ENCODE assay signal across 8 cellular contexts in the genomic region with DNA sequence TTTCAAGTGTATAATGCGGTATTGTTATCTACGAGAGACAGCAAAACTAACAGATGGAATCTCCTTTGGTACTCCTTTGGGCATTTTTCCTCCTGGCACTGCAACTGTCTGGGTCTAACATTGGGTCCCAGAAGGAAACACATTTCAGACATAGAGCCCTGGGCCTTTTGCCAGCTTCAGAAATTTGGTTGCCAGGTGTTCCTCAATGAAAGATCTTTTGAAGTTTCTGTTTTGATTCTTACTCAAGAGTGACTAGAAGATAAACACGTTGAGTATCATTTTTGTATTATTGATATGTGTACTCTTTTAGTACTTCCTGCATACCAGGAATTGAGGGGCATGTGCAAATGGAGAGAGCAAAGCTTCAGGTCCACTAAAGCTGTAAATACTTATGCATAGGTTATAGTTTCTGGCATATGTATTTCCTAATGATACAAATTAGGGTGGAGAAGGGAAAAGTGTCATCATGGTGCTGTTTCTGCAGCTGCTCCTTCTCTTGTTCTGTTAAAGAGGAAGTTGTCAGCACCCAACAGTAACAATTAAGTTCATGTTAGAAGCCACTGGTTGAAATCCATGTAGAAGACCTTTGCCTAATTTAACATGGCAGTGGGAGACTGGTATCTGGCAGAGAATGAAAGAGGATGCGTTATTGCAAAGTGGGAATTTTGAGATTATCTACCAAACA. TPM values are rescaled to one million over a fixed set of nuclear protein-coding genes. Genes with fewer than 3 reads are reported as not detected.
DNase-seq lines count a peak whose midpoint lies in the region; ATAC-seq and TF ChIP-seq lines count a peak whose summit lies in the region.

No MANE protein-coding gene starts in this region.

- ATAC-seq in HG02938 (IDR thresholded peaks at IDR 0.05; ENCODE audit: unreplicated experiment) (peak; percentile 90), naive B cell (ENCODE audit: low read depth in 2 of 2) (peak; percentile 49 to 63)

- no peaks in the 10 kb centered on the region for H3K27me3 Mint-ChIP-seq in naive B cell
- no peaks in the 10 kb centered on the region for H3K27me3 Mint-ChIP-seq in glutamatergic neuron (ENCODE audit: unreplicated experiment)

- DNase-seq in SKM-1 treated with dmso at 0.1 percent for 144 hours (lab: John Stamatoyannopoulos, UW; ENCODE audit: unreplicated experiment) = peak; percentile 4
- no peak for DNase-seq in SKM-1 (lab: John Stamatoyannopoulos, UW; ENCODE audit: unreplicated experiment)
- DNase-seq in NCI-H2107 (lab: John Stamatoyannopoulos, UW) = peak; percentile 79
- no peak for DNase-seq in naive B cell
- DNase-seq in glutamatergic neuron = no peak
- DNase-seq in stimulated activated CD4-positive, alpha-beta T cell treated with anti-CD3 and anti-CD28 coated beads, Interleukin-1b, Interleukin-23, amount 100 ng/mL, for 48 hours = no peak
- DNase-seq in activated CD8-positive, alpha-beta memory T cell treated with anti-CD3 and anti-CD28 coated beads, Interleukin-2, amount 50 U/mL, for 48 hours = no peak

- H3K4me1 Mint-ChIP-seq in naive B cell (peaks cover 8 to 13% (median 10%) of the 10 kb centered on the region in 3 donors), glutamatergic neuron (ENCODE audit: low read depth, unreplicated experiment) (peaks cover 8% of the 10 kb centered on the region)

- H3K27ac Mint-ChIP-seq in naive B cell (peak overlapping the region in 4 of 6 donors; percentile 2 to 33 (median 21)), glutamatergic neuron (ENCODE audit: unreplicated experiment) (no peak overlapping the region)

- H3K9me3 Mint-ChIP-seq in naive B cell (no peaks in the 10 kb centered on the region), glutamatergic neuron (ENCODE audit: unreplicated experiment) (no peaks in the 10 kb centered on the region)

- H3K4me3 Mint-ChIP-seq in naive B cell = peak overlapping the region in 7 of 8 donors; percentile 19 to 76 (median 44)
- no peak overlapping the region for H3K4me3 Mint-ChIP-seq in glutamatergic neuron (ENCODE audit: unreplicated experiment)

- H3K36me3 Mint-ChIP-seq in naive B cell (no peaks in the 10 kb centered on the region), glutamatergic neuron (ENCODE audit: unreplicated experiment) (no peaks in the 10 kb centered on the region)

- TF ChIP-seq CTCF in glutamatergic neuron (IDR thresholded peaks at IDR 0.05; ENCODE audit: partially characterized antibody, unreplicated experiment) = no peak

RNA-seq across cellular contexts. Expression of a gene that starts 53.5 kb away (rescaled TPM):
- polyA plus RNA-seq in naive B cell (ENCODE audit: low read depth in 6 of 6) = 10 to 100 TPM in 2 of 6 donors, 1 to 10 TPM in 4; 3.6 to 10.1 (median 7.0) TPM
- 20.2 TPM for total RNA-seq in glutamatergic neuron (ENCODE audit: unreplicated experiment)

RNA-seq across cellular contexts. Expression of a gene that starts 53.7 kb away (rescaled TPM):
- 1 to 10 TPM in 5 of 6 donors, not detected in 1; 2.1 to 6.3 (median 4.7) TPM for polyA plus RNA-seq in naive B cell (ENCODE audit: low read depth in 6 of 6)
- total RNA-seq in glutamatergic neuron (ENCODE audit: unreplicated experiment) = 16.6 TPM

Comparison
In these comparisons a context has a peak if more than half of its experiments do, and no peak if none do; other contexts are left out.
1. DNase-seq: peak in SKM-1 treated with dmso at 0.1 percent for 144 hours (single experiment) and NCI-H2107 (single experiment); none in SKM-1 (single experiment), naive B cell (single experiment), glutamatergic neuron (single experiment), stimulated activated CD4-positive, alpha-beta T cell treated with anti-CD3 and anti-CD28 coated beads, Interleukin-1b, Interleukin-23, amount 100 ng/mL, for 48 hours (single experiment) and activated CD8-positive, alpha-beta memory T cell treated with anti-CD3 and anti-CD28 coated beads, Interleukin-2, amount 50 U/mL, for 48 hours (single experiment).